28 cellular contexts compared by ENCODE assay signal in the genomic region with DNA sequence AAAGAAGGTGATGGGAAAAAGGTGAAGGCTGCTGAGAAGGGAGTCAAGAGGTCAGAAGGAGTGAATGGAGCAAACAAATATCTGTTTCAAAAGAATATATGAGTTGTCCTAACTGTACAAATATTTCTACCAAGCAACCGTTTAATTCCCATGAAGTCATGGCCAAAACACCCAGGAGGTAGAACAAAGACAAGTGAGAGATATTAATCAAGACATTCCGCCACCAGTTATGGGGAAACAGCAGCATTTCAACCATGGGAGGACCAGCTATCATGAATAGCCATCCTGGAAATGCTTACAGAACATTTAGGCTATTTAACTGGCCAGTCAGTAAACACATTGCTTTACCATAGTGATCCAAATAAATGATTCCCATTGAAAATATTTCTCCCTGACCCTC.
A peak's percentile ranks its signal among the peaks of the same experiment; 100 is the strongest.
DNase-seq lines count a peak whose midpoint lies in the region; ATAC-seq and TF ChIP-seq lines count a peak whose summit lies in the region.
"Had no signal": no experiment of that assay in that cellular context is flagged by ENCODE, and none has a peak within 500 bp of the region (broad histone marks: within the 10 kb centered on the region; RNA-seq: fewer than 3 reads in every experiment).

No MANE protein-coding gene starts in this region.

- in situ Hi-C loops in astrocyte of the spinal cord (cut with HindIII; ENCODE audit: low sequenced_read_pairs), result no loop called here

- TF ChIP-seq CTCF in astrocyte of the spinal cord (IDR thresholded peaks at IDR 0.05; ENCODE audit: low read depth, low read length), result no peak
- TF ChIP-seq CTCF in dorsolateral prefrontal cortex (IDR thresholded peaks at IDR 0.05 in 54 of 56, conservative IDR thresholded peaks at IDR 0.05 in 2 of 56; ENCODE audit: low read depth in 1 of 56, partially characterized antibody in 56 of 56), result no peak

- ATAC-seq in GM19463 (IDR thresholded peaks at IDR 0.05; ENCODE audit: unreplicated experiment) (no peak), HG03460 (IDR thresholded peaks at IDR 0.05; ENCODE audit: unreplicated experiment) (no peak)
- ATAC-seq: natural killer cell treated with Interleukin-12 subunit alpha and Interleukin-12 subunit beta and Interleukin-15 and Interleukin-18, amount 100 ng/mL, for 72 hours; sciatic nerve had no signal

- no peak overlapping the region for H3K27ac ChIP-seq in dorsolateral prefrontal cortex
- H3K27ac ChIP-seq: 22Rv1, cardiac muscle cell, coronary artery, esophagus squamous epithelium, parathyroid adenoma, thoracic aorta, vagina had no signal

- intact Hi-C loops in dorsolateral prefrontal cortex (cut with DNase I), result no loop called here

- H3K4me3 ChIP-seq in astrocyte of the spinal cord (ENCODE audit: low read depth, low read length) (no peak overlapping the region), dorsolateral prefrontal cortex (no peak overlapping the region)
- H3K4me3 ChIP-seq: cardiac muscle cell, coronary artery, esophagus squamous epithelium, thoracic aorta, vagina had no signal

- DNase-seq in SIG-M5 treated with dmso at 0.1 percent for 504 hours (lab: John Stamatoyannopoulos, UW; ENCODE audit: unreplicated experiment) (peak; percentile 34), SIG-M5 (lab: John Stamatoyannopoulos, UW) (no peak), astrocyte of the spinal cord (ENCODE audit: low read depth, low spot score) (peak; percentile 47), iris pigment epithelial cell (ENCODE audit: low read depth) (peak; percentile 17), renal cortical epithelial cell (ENCODE audit: low read depth) (peak; percentile 38), dorsolateral prefrontal cortex (no peak)
- DNase-seq: activated CD4-positive, alpha-beta T cell treated with anti-CD3 and anti-CD28 coated beads, Interleukin-2, amount 10 ng/mL, durations not matched to agents 7 days and 5 days; activated gamma-delta T cell; activated T-cell treated with anti-CD3 and anti-CD28 coated beads, Interleukin-2, amount 50 U/mL, for 24 hours; esophagus squamous epithelium; islet precursor cell; NCI-H1092 treated with DMSO at 0.1 percent for 48 hours; NCI-H1930; NCI-H526; NK-92 treated with Interleukin-12 subunit alpha and Interleukin-12 subunit beta, amount 100 ng/mL, for 24 hours; SHP77; stimulated activated CD4-positive, alpha-beta T cell treated with anti-CD3 and anti-CD28 coated beads, Interleukin-15, amount 100 ng/mL, for 24 hours; T1000 had no signal

- H3K27me3 ChIP-seq in dorsolateral prefrontal cortex, result no peaks in the 10 kb centered on the region
- H3K27me3 ChIP-seq: cardiac muscle cell, esophagus squamous epithelium, vagina had no signal

Comparison
In these comparisons a context has a peak if more than half of its experiments do, and no peak if none do; other contexts are left out.
1. DNase-seq: peak in SIG-M5 treated with dmso at 0.1 percent for 504 hours (single experiment), astrocyte of the spinal cord (single experiment), iris pigment epithelial cell (single experiment) and renal cortical epithelial cell (single experiment); none in SIG-M5 (single experiment) and dorsolateral prefrontal cortex (0 of 10).